In genomic region chr17:18138065-18138749, GRCh38 we compare ENCODE assay signal across 17 cellular contexts.
"Had no signal": no experiment of that assay in that cellular context is flagged by ENCODE, and none has a peak within 500 bp of the region (broad histone marks: within the 10 kb centered on the region; RNA-seq: fewer than 3 reads in every experiment).

No MANE protein-coding gene starts in this region.

- H3K9me3 Mint-ChIP-seq: naive thymus-derived CD4-positive, alpha-beta T cell; nephron progenitor cell had no signal

- DNase-seq: colonic mucosa; dermis blood vessel endothelial cell; erythroblast; foreskin keratinocyte; kidney; left cardiac atrium; left ventricle myocardium superior; naive thymus-derived CD4-positive, alpha-beta T cell; nephron progenitor cell; posterior cingulate gyrus; sigmoid colon; stimulated activated CD4-positive, alpha-beta T cell treated with anti-CD3 and anti-CD28 coated beads, Interleukin-2, amount 100 ng/mL, for 24 hours; stimulated activated naive CD4-positive, alpha-beta T cell treated with Interleukin-2 at 50 U/mL for 16 hours; upper lobe of left lung had no signal

- H3K36me3 Mint-ChIP-seq: naive thymus-derived CD4-positive, alpha-beta T cell had no signal

- H3K27me3 Mint-ChIP-seq: naive thymus-derived CD4-positive, alpha-beta T cell had no signal

- H3K4me3 Mint-ChIP-seq: naive thymus-derived CD4-positive, alpha-beta T cell; nephron progenitor cell had no signal

- H3K36me3 ChIP-seq: colonic mucosa, sigmoid colon, upper lobe of left lung, vagina had no signal

- H3K27ac ChIP-seq: colonic mucosa, foreskin keratinocyte, sigmoid colon, skin epidermis, upper lobe of left lung, vagina had no signal

- H3K27me3 ChIP-seq: colonic mucosa, upper lobe of left lung, vagina had no signal

- H3K27ac Mint-ChIP-seq: naive thymus-derived CD4-positive, alpha-beta T cell; nephron progenitor cell had no signal

- FAIRE-seq: endothelial cell of umbilical vein, kidney had no signal

- H3K9me3 ChIP-seq: colonic mucosa, sigmoid colon, upper lobe of left lung, vagina had no signal

- H3K4me3 ChIP-seq: colonic mucosa, sigmoid colon, skin epidermis, upper lobe of left lung, vagina had no signal

- ATAC-seq: foreskin keratinocyte; left cardiac atrium; left ventricle myocardium superior; naive thymus-derived CD4-positive, alpha-beta T cell had no signal

- H3K4me1 ChIP-seq: colonic mucosa, foreskin keratinocyte, vagina had no signal
